ENCODE assay signal across 11 cellular contexts in the genomic region with DNA sequence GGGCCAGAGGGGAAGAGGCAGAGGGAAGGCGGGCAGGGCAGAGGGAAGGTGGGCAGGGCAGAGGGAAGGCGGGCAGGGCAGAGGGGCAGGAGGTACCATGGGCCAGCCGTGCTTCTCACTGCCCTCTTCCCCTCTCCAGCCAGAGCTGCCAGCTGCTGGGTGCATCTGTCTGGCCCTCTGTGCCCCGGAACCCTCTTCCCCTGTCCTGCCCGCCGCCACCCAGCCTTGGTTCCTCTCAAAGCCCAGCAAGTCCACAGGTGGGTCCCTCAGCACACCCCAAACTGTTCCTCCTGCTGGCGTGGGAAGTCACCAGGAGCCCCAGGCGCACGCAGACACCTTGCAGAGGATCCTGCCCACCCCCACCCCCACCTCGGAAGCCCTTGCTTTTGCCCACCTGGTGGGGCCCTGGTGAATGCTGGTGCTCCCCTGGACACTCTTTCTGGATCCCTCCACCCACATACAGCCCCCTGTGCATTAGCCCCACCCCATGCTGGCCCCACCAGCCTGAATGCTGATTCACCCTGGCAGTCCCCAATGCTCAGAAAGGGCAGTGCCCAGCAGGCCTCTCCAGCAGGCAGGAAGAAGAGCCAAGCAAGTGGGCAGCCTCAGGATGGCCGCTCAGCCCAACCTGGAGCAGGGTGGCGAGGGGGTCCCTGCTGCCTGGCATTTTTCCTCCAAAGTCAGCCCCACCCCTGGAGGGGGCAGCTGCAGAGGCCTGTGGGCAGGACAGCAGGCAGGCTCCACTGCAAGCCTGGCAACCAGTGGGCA. TPM values are rescaled to one million over a fixed set of nuclear protein-coding genes. Genes with fewer than 3 reads are reported as not detected.
DNase-seq lines count a peak whose midpoint lies in the region; TF ChIP-seq lines count a peak whose summit lies in the region.
"Had no signal": no experiment of that assay in that cellular context is flagged by ENCODE, and none has a peak within 500 bp of the region (broad histone marks: within the 10 kb centered on the region; RNA-seq: fewer than 3 reads in every experiment).

No MANE protein-coding gene starts in this region.

- H3K4me2 ChIP-seq in smooth muscle cell (peak overlapping the region; percentile 98), MM.1S (ENCODE audit: low read depth, low read length) (no peak overlapping the region)

- TF ChIP-seq POLR2A in adrenal gland (IDR thresholded peaks at IDR 0.05), result no peak

- DNase-seq in LNCaP clone FGC (ENCODE audit: low read depth) (no peak), adrenal gland (peak; percentile 34 to 70 (median 59)), smooth muscle cell (lab: John Stamatoyannopoulos, UW; ENCODE audit: unreplicated experiment) (no peak), NCI-H2107 treated with DMSO at 0.1 percent for 48 hours (lab: John Stamatoyannopoulos, UW; ENCODE audit: unreplicated experiment) (no peak), MM.1S (no peak), medulla oblongata (ENCODE audit: extremely low spot score) (no peak), SIG-M5 (lab: John Stamatoyannopoulos, UW) (no peak)
- DNase-seq: GDM1, NCI-H1436 treated with DMSO at 0.1 percent for 48 hours, T-helper 1 cell had no signal

- WGBS in adrenal gland, 4 donors, result 58 to 80% (median 67%) methylated on average over 6 to 12 of the region's 12 CpGs
- WGBS in liver, result 82% methylated on average over 12 of the region's 12 CpGs
- WGBS in smooth muscle cell (ENCODE audit: low lambda C conversion rate), result 93% methylated on average over 10 of the region's 12 CpGs

- no peaks in the 10 kb centered on the region for H3K9me2 ChIP-seq in MM.1S (replicated peaks; ENCODE audit: insufficient read depth, low read length)

- H3K4me1 ChIP-seq in adrenal gland (replicated peaks in 1 of 2) (peaks cover 40 to 41% of the 10 kb centered on the region in 2 donors), liver (ENCODE audit: control insufficient read depth in 4 of 4, insufficient read depth in 4 of 4, low read length in 3 of 4) (peaks cover 5 to 18% (median 10%) of the 10 kb centered on the region in 4 donors), smooth muscle cell (ENCODE audit: low read depth) (peaks cover 14% of the 10 kb centered on the region), MM.1S (ENCODE audit: low read length) (peaks cover 6% of the 10 kb centered on the region; the same call in 1 of the 2 replicates)

- H3K9ac ChIP-seq in liver (ENCODE audit: low read depth in 1 of 2, low read length in 2 of 2), result no peak overlapping the region
- H3K9ac ChIP-seq in smooth muscle cell (ENCODE audit: low read depth), result no peak overlapping the region
- H3K9ac ChIP-seq in MM.1S (ENCODE audit: low read length), result no peak overlapping the region

- no peaks in the 10 kb centered on the region for H3K27me3 ChIP-seq in adrenal gland
- no peaks in the 10 kb centered on the region for H3K27me3 ChIP-seq in liver (ENCODE audit: control insufficient read depth in 4 of 4, insufficient read depth in 4 of 4, low read length in 3 of 4)
- H3K27me3 ChIP-seq in smooth muscle cell (ENCODE audit: low read depth), result no peaks in the 10 kb centered on the region
- H3K27me3 ChIP-seq in MM.1S (replicated peaks; ENCODE audit: insufficient read depth, low read length), result peaks cover 18% of the 10 kb centered on the region

- H4K20me1 ChIP-seq in smooth muscle cell (ENCODE audit: low read depth), result peaks cover 20% of the 10 kb centered on the region
- no peaks in the 10 kb centered on the region for H4K20me1 ChIP-seq in MM.1S (ENCODE audit: insufficient read depth, low read length)

- TF ChIP-seq RAD21 in liver (IDR thresholded peaks at IDR 0.05), result no peak

- H3K27ac ChIP-seq in adrenal gland (peak overlapping the region; percentile 89 to 100 (median 95)), liver (ENCODE audit: low read depth in 1 of 2, low read length in 2 of 2) (peak overlapping the region; percentile 82 to 85), smooth muscle cell (ENCODE audit: low read depth) (peak overlapping the region; percentile 71), MM.1S (ENCODE audit: low read length) (no peak overlapping the region)

- intact Hi-C loops in adrenal gland (cut with DNase I), result no loop called here

- H2AFZ ChIP-seq in smooth muscle cell (ENCODE audit: low read depth), result no peak overlapping the region
- no peak overlapping the region for H2AFZ ChIP-seq in MM.1S (ENCODE audit: low read length)

- H3K9me3 ChIP-seq in adrenal gland (replicated peaks in 1 of 3) (no peaks in the 10 kb centered on the region), liver (ENCODE audit: control insufficient read depth in 4 of 4, low read length in 3 of 4) (no peaks in the 10 kb centered on the region), smooth muscle cell (replicated peaks; ENCODE audit: low read depth) (no peaks in the 10 kb centered on the region), MM.1S (replicated peaks; ENCODE audit: insufficient read depth, low read length) (no peaks in the 10 kb centered on the region)

- H3K36me3 ChIP-seq in adrenal gland (replicated peaks in 1 of 2) (no peaks in the 10 kb centered on the region), liver (ENCODE audit: control insufficient read depth in 4 of 4, insufficient read depth in 3 of 4, low read depth in 1 of 4, low read length in 3 of 4) (no peaks in the 10 kb centered on the region), smooth muscle cell (ENCODE audit: low read depth) (no peaks in the 10 kb centered on the region), MM.1S (replicated peaks; ENCODE audit: insufficient read depth, low read length) (no peaks in the 10 kb centered on the region)

- H3K79me2 ChIP-seq in smooth muscle cell (ENCODE audit: low read depth) (peaks cover 26% of the 10 kb centered on the region), MM.1S (ENCODE audit: low read length) (no peaks in the 10 kb centered on the region)

- TF ChIP-seq CTCF in LNCaP clone FGC (IDR thresholded peaks at IDR 0.05; ENCODE audit: control insufficient read depth, extremely low read depth, insufficient read depth), result no peak
- TF ChIP-seq CTCF in adrenal gland (IDR thresholded peaks at IDR 0.05), result no peak
- TF ChIP-seq CTCF in liver (IDR thresholded peaks at IDR 0.05; ENCODE audit: low read depth, low read length, missing input control), result no peak
- no peak for TF ChIP-seq CTCF in smooth muscle cell (IDR thresholded peaks at IDR 0.05; ENCODE audit: borderline replicate concordance, insufficient read depth, poor library complexity, severe bottlenecking)
- no peak for TF ChIP-seq CTCF in MM.1S (IDR thresholded peaks at IDR 0.05; ENCODE audit: low read length)

- peaks cover 8% of the 10 kb centered on the region for H3F3A ChIP-seq in smooth muscle cell (ENCODE audit: low read depth)
- no peaks in the 10 kb centered on the region for H3F3A ChIP-seq in MM.1S (ENCODE audit: insufficient read depth, low read length)

- H3K4me3 ChIP-seq in LNCaP clone FGC (ENCODE audit: low read depth, low read length) (peak overlapping the region; percentile 51), adrenal gland (peak overlapping the region in 1 of 4 donors; percentile 88), liver (ENCODE audit: low read depth in 1 of 3, low read length in 3 of 3) (no peak overlapping the region), smooth muscle cell (no peak overlapping the region), MM.1S (ENCODE audit: low read length) (no peak overlapping the region)

TF ChIP-seq in liver, 16 proteins besides CTCF, POLR2A, EP300 and RAD21 (continues in another document):
- TF ChIP-seq GABPA (IDR thresholded peaks at IDR 0.05 in 1 of 2, conservative IDR thresholded peaks at IDR 0.05 in 1 of 2) (no peak), TAF1 (conservative IDR thresholded peaks at IDR 0.05) (no peak), RXRA (IDR thresholded peaks at IDR 0.05) (no peak), EGR1 (IDR thresholded peaks at IDR 0.05; ENCODE audit: low read depth in 2 of 2) (no peak), JUND (IDR thresholded peaks at IDR 0.05) (no peak), FOXA2 (IDR thresholded peaks at IDR 0.05) (no peak), HNF4A (conservative IDR thresholded peaks at IDR 0.05) (no peak)
- TF ChIP-seq, protein P1, sequence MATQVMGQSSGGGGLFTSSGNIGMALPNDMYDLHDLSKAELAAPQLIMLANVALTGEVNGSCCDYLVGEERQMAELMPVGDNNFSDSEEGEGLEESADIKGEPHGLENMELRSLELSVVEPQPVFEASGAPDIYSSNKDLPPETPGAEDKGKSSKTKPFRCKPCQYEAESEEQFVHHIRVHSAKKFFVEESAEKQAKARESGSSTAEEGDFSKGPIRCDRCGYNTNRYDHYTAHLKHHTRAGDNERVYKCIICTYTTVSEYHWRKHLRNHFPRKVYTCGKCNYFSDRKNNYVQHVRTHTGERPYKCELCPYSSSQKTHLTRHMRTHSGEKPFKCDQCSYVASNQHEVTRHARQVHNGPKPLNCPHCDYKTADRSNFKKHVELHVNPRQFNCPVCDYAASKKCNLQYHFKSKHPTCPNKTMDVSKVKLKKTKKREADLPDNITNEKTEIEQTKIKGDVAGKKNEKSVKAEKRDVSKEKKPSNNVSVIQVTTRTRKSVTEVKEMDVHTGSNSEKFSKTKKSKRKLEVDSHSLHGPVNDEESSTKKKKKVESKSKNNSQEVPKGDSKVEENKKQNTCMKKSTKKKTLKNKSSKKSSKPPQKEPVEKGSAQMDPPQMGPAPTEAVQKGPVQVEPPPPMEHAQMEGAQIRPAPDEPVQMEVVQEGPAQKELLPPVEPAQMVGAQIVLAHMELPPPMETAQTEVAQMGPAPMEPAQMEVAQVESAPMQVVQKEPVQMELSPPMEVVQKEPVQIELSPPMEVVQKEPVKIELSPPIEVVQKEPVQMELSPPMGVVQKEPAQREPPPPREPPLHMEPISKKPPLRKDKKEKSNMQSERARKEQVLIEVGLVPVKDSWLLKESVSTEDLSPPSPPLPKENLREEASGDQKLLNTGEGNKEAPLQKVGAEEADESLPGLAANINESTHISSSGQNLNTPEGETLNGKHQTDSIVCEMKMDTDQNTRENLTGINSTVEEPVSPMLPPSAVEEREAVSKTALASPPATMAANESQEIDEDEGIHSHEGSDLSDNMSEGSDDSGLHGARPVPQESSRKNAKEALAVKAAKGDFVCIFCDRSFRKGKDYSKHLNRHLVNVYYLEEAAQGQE (IDR thresholded peaks at IDR 0.05), result no peak
- TF ChIP-seq, protein P2, sequence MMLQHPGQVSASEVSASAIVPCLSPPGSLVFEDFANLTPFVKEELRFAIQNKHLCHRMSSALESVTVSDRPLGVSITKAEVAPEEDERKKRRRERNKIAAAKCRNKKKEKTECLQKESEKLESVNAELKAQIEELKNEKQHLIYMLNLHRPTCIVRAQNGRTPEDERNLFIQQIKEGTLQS (IDR thresholded peaks at IDR 0.05), result no peak
- TF ChIP-seq, protein P3, sequence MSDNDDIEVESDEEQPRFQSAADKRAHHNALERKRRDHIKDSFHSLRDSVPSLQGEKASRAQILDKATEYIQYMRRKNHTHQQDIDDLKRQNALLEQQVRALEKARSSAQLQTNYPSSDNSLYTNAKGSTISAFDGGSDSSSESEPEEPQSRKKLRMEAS (IDR thresholded peaks at IDR 0.05), result no peak

RNA-seq across cellular contexts. Expression of a gene that starts 1.9 kb away (rescaled TPM):
- total RNA-seq in adrenal gland (10 to 100 TPM; 31.6 to 75.3 (median 42.2) TPM), liver (1 to 10 TPM; 3.2 to 4.1 TPM), smooth muscle cell (6.9 and 13.2 TPM in 2 replicates)
- polyA plus RNA-seq in adrenal gland (10 to 100 TPM in 2 of 3 donors, 1 to 10 TPM in 1; 3.4 to 34.0 (median 33.5) TPM), liver (1 to 10 TPM in 1 of 2 donors, under 1 TPM in 1; 0.75 to 4.2 TPM), smooth muscle cell (8.3 and 9.3 TPM in 2 replicates)

Comparison
In these comparisons a context has a peak if more than half of its experiments do, and no peak if none do; other contexts are left out.
1. DNase-seq: peak in adrenal gland (7 of 7); none in LNCaP clone FGC (single experiment), smooth muscle cell (single experiment), NCI-H2107 treated with DMSO at 0.1 percent for 48 hours (single experiment), MM.1S (single experiment), medulla oblongata (single experiment) and SIG-M5 (single experiment).